ENCODE assay signal across 9 cellular contexts in the genomic region with DNA sequence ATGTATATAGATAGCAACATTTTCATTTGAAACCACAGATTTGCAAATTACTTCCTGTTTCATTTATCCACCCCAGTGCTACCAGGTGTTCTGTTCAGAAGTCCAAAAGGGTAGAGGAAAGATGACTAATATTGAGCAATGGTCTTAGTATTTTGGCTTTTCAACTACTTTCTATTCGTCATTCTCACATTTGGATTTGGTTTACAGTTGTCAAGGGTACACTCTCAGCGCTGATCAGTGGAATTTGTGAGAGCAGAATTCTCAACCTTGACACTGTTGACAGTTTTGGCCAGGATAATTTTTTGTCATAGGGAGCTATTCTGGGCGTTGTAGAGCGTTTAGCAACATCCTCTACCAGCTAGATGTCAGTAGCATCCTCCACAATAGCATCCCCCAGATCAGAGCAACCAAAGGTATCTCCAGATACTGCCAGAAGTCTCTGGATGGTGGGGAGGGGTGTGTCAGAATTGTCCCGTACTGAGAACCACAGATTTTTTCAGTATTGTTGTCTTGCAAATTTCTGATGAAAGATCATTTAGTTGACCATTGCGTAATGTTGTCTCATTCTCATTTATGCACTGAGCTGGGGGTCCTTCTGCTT. TPM values are rescaled to one million over a fixed set of nuclear protein-coding genes. Genes with fewer than 3 reads are reported as not detected.
A peak's percentile ranks its signal among the peaks of the same experiment; 100 is the strongest.
DNase-seq lines count a peak whose midpoint lies in the region; ATAC-seq and TF ChIP-seq lines count a peak whose summit lies in the region.
"Had no signal": no experiment of that assay in that cellular context is flagged by ENCODE, and none has a peak within 500 bp of the region (broad histone marks: within the 10 kb centered on the region; RNA-seq: fewer than 3 reads in every experiment).

No MANE protein-coding gene starts in this region.

- no peaks in the 10 kb centered on the region for H3K27me3 ChIP-seq in brain microvascular endothelial cell (replicated peaks)

- POLR2A ChIA-PET in activated CD4-positive, alpha-beta T cell treated with anti-CD3 and anti-CD28 coated beads for 36 hours (lab: Charles Lee): interaction anchor here (0.6 to 1.0 kb wide), 5 partner anchors 20 to 117 kb away, joined by 3 to 7 read pairs (median 3); a partner anchor contains a TSS

- CTCF ChIA-PET in activated CD4-positive, alpha-beta T cell treated with anti-CD3 and anti-CD28 coated beads for 36 hours (lab: Charles Lee): interaction anchor here (1.0 to 1.1 kb wide), 2 partner anchors 29 to 33 kb away, joined by 5 to 6 read pairs; a partner anchor contains a TSS

- H3K4me1 Mint-ChIP-seq in activated CD4-positive, alpha-beta T cell treated with anti-CD3 and anti-CD28 coated beads for 36 hours: peaks cover 52% of the 10 kb centered on the region

- in situ Hi-C loops in brain microvascular endothelial cell (cut with HindIII; ENCODE audit: low pct_ligation_motif_present, low sequenced_read_pairs): no loop called here

- DNase-seq in activated CD4-positive, alpha-beta T cell treated with anti-CD3 and anti-CD28 coated beads for 36 hours: peak; percentile 42
- no peak for DNase-seq in activated CD4-positive, alpha-beta T cell treated with anti-CD3 and anti-CD28 coated beads, Interleukin-2, amount 50 U/mL, for 48 hours
- DNase-seq in RKO (ENCODE audit: low spot score) (peak; percentile 25), left lobe of liver (ENCODE audit: low spot score) (no peak), anterior cingulate cortex (lab: John Stamatoyannopoulos, UW) (no peak), brain microvascular endothelial cell (no peak), DMS79 (lab: John Stamatoyannopoulos, UW) (no peak)

- no peaks in the 10 kb centered on the region for H3K9me3 Mint-ChIP-seq in activated CD4-positive, alpha-beta T cell treated with anti-CD3 and anti-CD28 coated beads for 36 hours (ENCODE audit: low read depth)

- H3K27ac ChIP-seq in brain microvascular endothelial cell: no peak overlapping the region
- H3K27ac ChIP-seq: A549 had no signal

- H3K4me3 Mint-ChIP-seq in activated CD4-positive, alpha-beta T cell treated with anti-CD3 and anti-CD28 coated beads for 36 hours: peak overlapping the region; percentile 26

- peak; percentile 37 for ATAC-seq in activated CD4-positive, alpha-beta T cell treated with anti-CD3 and anti-CD28 coated beads for 36 hours
- ATAC-seq in HG02885 (IDR thresholded peaks at IDR 0.05; ENCODE audit: poor library complexity, unreplicated experiment) (peak; percentile 75), left lobe of liver (peak; percentile 24)
- ATAC-seq: A549 had no signal

- TF ChIP-seq CTCF in brain microvascular endothelial cell (IDR thresholded peaks at IDR 0.05; ENCODE audit: low read depth, low read length, missing control alignments): no peak

- intact Hi-C loops in activated CD4-positive, alpha-beta T cell treated with anti-CD3 and anti-CD28 coated beads for 36 hours (cut with DNase I, micrococcal nuclease): loop anchor here (1.0 to 2.0 kb wide), 2 partner anchors 32 to 164 kb away; no protein-coding TSS in a partner anchor

- peaks cover 31% of the 10 kb centered on the region for H3K36me3 Mint-ChIP-seq in activated CD4-positive, alpha-beta T cell treated with anti-CD3 and anti-CD28 coated beads for 36 hours (ENCODE audit: low read depth)

- H3K36me3 ChIP-seq in brain microvascular endothelial cell (replicated peaks): peaks cover 6% of the 10 kb centered on the region

- peak overlapping the region; percentile 38 for H3K27ac Mint-ChIP-seq in activated CD4-positive, alpha-beta T cell treated with anti-CD3 and anti-CD28 coated beads for 36 hours

- no peak overlapping the region for H3K4me3 ChIP-seq in brain microvascular endothelial cell (ENCODE audit: low read depth, low read length)
- H3K4me3 ChIP-seq: A549 had no signal

- no peaks in the 10 kb centered on the region for H3K27me3 Mint-ChIP-seq in activated CD4-positive, alpha-beta T cell treated with anti-CD3 and anti-CD28 coated beads for 36 hours

RNA-seq across cellular contexts. Expression of a gene that starts 4.2 kb away (rescaled TPM):
- 10 to 100 TPM; 43.1 to 56.7 TPM for total RNA-seq in activated CD4-positive, alpha-beta T cell treated with anti-CD3 and anti-CD28 coated beads for 36 hours
- 19.1 TPM for total RNA-seq in left lobe of liver

RNA-seq across cellular contexts. Expression of a gene that starts 33.4 kb away (rescaled TPM):
- 100 to 1,000 TPM; 120 to 142 TPM for total RNA-seq in activated CD4-positive, alpha-beta T cell treated with anti-CD3 and anti-CD28 coated beads for 36 hours
- 114 TPM for total RNA-seq in left lobe of liver

Comparison
In these comparisons a context has a peak if more than half of its experiments do, and no peak if none do; other contexts are left out.
1. DNase-seq: peak in activated CD4-positive, alpha-beta T cell treated with anti-CD3 and anti-CD28 coated beads for 36 hours (single experiment) and RKO (single experiment); none in activated CD4-positive, alpha-beta T cell treated with anti-CD3 and anti-CD28 coated beads, Interleukin-2, amount 50 U/mL, for 48 hours (0 of 2), left lobe of liver (single experiment), anterior cingulate cortex (0 of 58), brain microvascular endothelial cell (single experiment) and DMS79 (single experiment).
2. ATAC-seq: peak in every context shown above with its lines; median percentile 75 in HG02885; 37 in activated CD4-positive, alpha-beta T cell treated with anti-CD3 and anti-CD28 coated beads for 36 hours; 24 in left lobe of liver.